ENCODE assay signal across 8 cellular contexts in the genomic region with DNA sequence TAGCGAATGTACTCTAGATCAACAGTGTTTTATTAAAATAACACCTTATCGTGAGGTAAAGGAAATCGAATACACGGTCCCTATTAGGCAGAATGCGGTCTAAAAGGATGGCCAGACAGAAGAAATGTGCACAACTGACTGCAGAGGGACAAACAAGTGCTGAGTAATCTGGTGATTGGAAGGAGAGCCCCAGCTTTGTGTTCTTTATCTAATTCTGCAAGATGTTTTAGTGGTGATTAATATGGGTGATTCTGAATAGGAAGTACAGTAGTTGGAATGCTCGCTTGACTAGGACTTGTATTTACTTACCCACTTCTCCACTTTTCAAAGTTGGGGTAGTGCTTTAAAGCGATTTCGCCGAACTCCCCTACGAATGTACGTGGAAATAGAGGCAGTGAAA. TPM values are rescaled to one million over a fixed set of nuclear protein-coding genes. Genes with fewer than 3 reads are reported as not detected.
DNase-seq lines count a peak whose midpoint lies in the region; ATAC-seq, FAIRE-seq and TF ChIP-seq lines count a peak whose summit lies in the region.

No MANE protein-coding gene starts in this region.

- no peaks in the 10 kb centered on the region for H3K36me3 Mint-ChIP-seq in activated naive CD4-positive, alpha-beta T cell treated with anti-CD3 and anti-CD28 coated beads, Interleukin-2, amount 10 ng/mL, durations not matched to agents 7 days and 5 days
- H3K36me3 Mint-ChIP-seq in neural progenitor cell, result no peaks in the 10 kb centered on the region

- TF ChIP-seq CTCF in endothelial cell of umbilical vein (IDR thresholded peaks at IDR 0.05; ENCODE audit: extremely low read depth in 1 of 2, insufficient read depth in 1 of 2, low read depth in 1 of 2, low read length in 2 of 2), result no peak
- no peak for TF ChIP-seq CTCF in neural progenitor cell (IDR thresholded peaks at IDR 0.05)

- H3K4me1 ChIP-seq in SJSA1 (replicated peaks), result peaks cover 25% of the 10 kb centered on the region
- H3K4me1 ChIP-seq in endothelial cell of umbilical vein (ENCODE audit: control insufficient read depth, extremely low read depth, insufficient read depth, low read length), result peaks cover 30% of the 10 kb centered on the region
- H3K4me1 ChIP-seq in neural progenitor cell, result peaks cover 12% of the 10 kb centered on the region

- H3K79me2 ChIP-seq in endothelial cell of umbilical vein (ENCODE audit: control insufficient read depth, insufficient read depth, low read length), result peaks cover 59% of the 10 kb centered on the region
- peaks cover 49% of the 10 kb centered on the region for H3K79me2 ChIP-seq in neural progenitor cell (ENCODE audit: low read depth)

- peak overlapping the region; percentile 67 for H3K4me3 ChIP-seq in SJSA1
- H3K4me3 ChIP-seq in endothelial cell of umbilical vein (replicated peaks in 1 of 3; ENCODE audit: insufficient read depth in 1 of 3, low read depth in 1 of 3, low read length in 3 of 3), result peak overlapping the region; percentile 66 to 98 (median 93)
- peak overlapping the region; percentile 71 for H3K4me3 ChIP-seq in neural progenitor cell

- dilution Hi-C loops in endothelial cell of umbilical vein (cut with MboI; ENCODE audit: extremely low pct_ligation_motif_present, low sequenced_read_pairs), result no loop called here

- no peaks in the 10 kb centered on the region for H3K9me3 Mint-ChIP-seq in activated naive CD4-positive, alpha-beta T cell treated with anti-CD3 and anti-CD28 coated beads, Interleukin-2, amount 10 ng/mL, durations not matched to agents 7 days and 5 days
- H3K9me3 Mint-ChIP-seq in neural progenitor cell, result no peaks in the 10 kb centered on the region

- H3K9ac ChIP-seq in endothelial cell of umbilical vein (replicated peaks; ENCODE audit: extremely low read depth, insufficient read depth, low read length) (peak overlapping the region; percentile 92), neural progenitor cell (peak overlapping the region; percentile 30)

- H3K36me3 ChIP-seq in SJSA1 (peaks cover 2% of the 10 kb centered on the region; the same call in 1 of the 2 replicates), endothelial cell of umbilical vein (ENCODE audit: control insufficient read depth in 2 of 2, extremely low read depth in 1 of 2, insufficient read depth in 2 of 2, low read length in 2 of 2) (no peaks in the 10 kb centered on the region), neural progenitor cell (no peaks in the 10 kb centered on the region)

- H2AFZ ChIP-seq in endothelial cell of umbilical vein (ENCODE audit: low read depth, low read length) (no peak overlapping the region), neural progenitor cell (replicated peaks) (no peak overlapping the region)

- H4K20me1 ChIP-seq in endothelial cell of umbilical vein (replicated peaks; ENCODE audit: control insufficient read depth, extremely low read depth, insufficient read depth, low read length), result no peaks in the 10 kb centered on the region
- H4K20me1 ChIP-seq in neural progenitor cell (ENCODE audit: low read depth), result peaks cover 18% of the 10 kb centered on the region

- H3K9me3 ChIP-seq in SJSA1 (replicated peaks) (no peaks in the 10 kb centered on the region), endothelial cell of umbilical vein (replicated peaks; ENCODE audit: control insufficient read depth, insufficient read depth, low read length) (no peaks in the 10 kb centered on the region), neural progenitor cell (ENCODE audit: low read depth) (peaks cover 5% of the 10 kb centered on the region)

- intact Hi-C loops in endothelial cell of umbilical vein (cut with micrococcal nuclease), result loop anchor here (1.0 to 5.0 kb wide), 2 partner anchors 9 to 60 kb away; no protein-coding TSS in a partner anchor

- TF ChIP-seq POLR2A in endothelial cell of umbilical vein (IDR thresholded peaks at IDR 0.05; ENCODE audit: low read depth, low read length) (no peak), GM18505 (IDR thresholded peaks at IDR 0.05; ENCODE audit: borderline replicate concordance, extremely low read depth, insufficient read depth, insufficient read length) (no peak)

- peak overlapping the region; percentile 99 for H3K4me2 ChIP-seq in endothelial cell of umbilical vein (ENCODE audit: insufficient read depth, low read length)
- H3K4me2 ChIP-seq in neural progenitor cell, result peak overlapping the region; percentile 82

- H3K27me3 ChIP-seq in SJSA1 (replicated peaks), result no peaks in the 10 kb centered on the region
- H3K27me3 ChIP-seq in endothelial cell of umbilical vein (ENCODE audit: control insufficient read depth in 2 of 2, insufficient read depth in 2 of 2, low read length in 2 of 2), result no peaks in the 10 kb centered on the region
- H3K27me3 ChIP-seq in neural progenitor cell, result no peaks in the 10 kb centered on the region

- ATAC-seq in GM18505 (IDR thresholded peaks at IDR 0.05; ENCODE audit: unreplicated experiment) (no peak), GM21723 (IDR thresholded peaks at IDR 0.05; ENCODE audit: unreplicated experiment) (no peak)

- H3K27ac ChIP-seq in SJSA1 (peak overlapping the region; percentile 73), endothelial cell of umbilical vein (ENCODE audit: insufficient read depth, low read depth, low read length) (peak overlapping the region; percentile 86), neural progenitor cell (no peak overlapping the region)

- H3F3A ChIP-seq in neural progenitor cell (ENCODE audit: low read depth), result peaks cover 11% of the 10 kb centered on the region

- peak overlapping the region; percentile 99 for H3K27ac Mint-ChIP-seq in activated naive CD4-positive, alpha-beta T cell treated with anti-CD3 and anti-CD28 coated beads, Interleukin-2, amount 10 ng/mL, durations not matched to agents 7 days and 5 days
- H3K27ac Mint-ChIP-seq in neural progenitor cell, result peak overlapping the region; percentile 97

- DNase-seq in activated naive CD4-positive, alpha-beta T cell treated with anti-CD3 and anti-CD28 coated beads, Interleukin-2, amount 10 ng/mL, durations not matched to agents 7 days and 5 days, result peak; percentile 18
- no peak for DNase-seq in activated naive CD4-positive, alpha-beta T cell treated with anti-CD3 and anti-CD28 coated beads, Interleukin-2, amount 50 U/mL, for 16 hours
- DNase-seq in SJSA1 (ENCODE audit: low read depth in 1 of 2, low spot score in 2 of 2), result peak in 1 of 2 experiments; percentile 38
- DNase-seq in endothelial cell of umbilical vein (ENCODE audit: low read depth, low spot score), result peak; percentile 63
- DNase-seq in neural progenitor cell (ENCODE audit: low spot score), result peak; percentile 19
- DNase-seq in NCI-H1105 treated with DMSO at 0.1 percent for 48 hours (lab: John Stamatoyannopoulos, UW), result no peak

- POLR2A ChIA-PET in endothelial cell of umbilical vein (lab: Charles Lee), result no interaction called here

- FAIRE-seq in endothelial cell of umbilical vein (lab: Jason Lieb, UNC), result peak; percentile 93

- peak overlapping the region; percentile 97 for H3K4me3 Mint-ChIP-seq in activated naive CD4-positive, alpha-beta T cell treated with anti-CD3 and anti-CD28 coated beads, Interleukin-2, amount 10 ng/mL, durations not matched to agents 7 days and 5 days
- H3K4me3 Mint-ChIP-seq in neural progenitor cell, result peak overlapping the region; percentile 99

- no peaks in the 10 kb centered on the region for H3K27me3 Mint-ChIP-seq in activated naive CD4-positive, alpha-beta T cell treated with anti-CD3 and anti-CD28 coated beads, Interleukin-2, amount 10 ng/mL, durations not matched to agents 7 days and 5 days
- H3K27me3 Mint-ChIP-seq in neural progenitor cell (ENCODE audit: insufficient read depth, low read depth), result peaks cover 3% of the 10 kb centered on the region

- H3K9me1 ChIP-seq in endothelial cell of umbilical vein (replicated peaks; ENCODE audit: control insufficient read depth, extremely low read depth, insufficient read depth, low read length), result no peaks in the 10 kb centered on the region

- peaks cover 42% of the 10 kb centered on the region for H3K4me1 Mint-ChIP-seq in activated naive CD4-positive, alpha-beta T cell treated with anti-CD3 and anti-CD28 coated beads, Interleukin-2, amount 10 ng/mL, durations not matched to agents 7 days and 5 days
- peaks cover 46% of the 10 kb centered on the region for H3K4me1 Mint-ChIP-seq in neural progenitor cell

- BruUV-seq in endothelial cell of umbilical vein (replicated peaks; lab: Mats Ljungman, UMichigan), result no TSS peak

- CTCF ChIA-PET in activated naive CD4-positive, alpha-beta T cell treated with anti-CD3 and anti-CD28 coated beads, Interleukin-2, amount 10 ng/mL, durations not matched to agents 7 days and 5 days (lab: Charles Lee), result no interaction called here
- CTCF ChIA-PET in endothelial cell of umbilical vein (lab: Charles Lee), result no interaction called here

TF ChIP-seq in endothelial cell of umbilical vein, 7 proteins besides CTCF, POLR2A, EP300 and RAD21:
- peak; percentile 44 for TF ChIP-seq GATA2 (IDR thresholded peaks at IDR 0.05; ENCODE audit: insufficient read depth, insufficient read length, low read depth, low read length)
- no peak for TF ChIP-seq JUN (IDR thresholded peaks at IDR 0.05; ENCODE audit: borderline replicate concordance, insufficient read depth, insufficient read length, low read depth)
- TF ChIP-seq MYC (IDR thresholded peaks at IDR 0.05; ENCODE audit: low read depth, low read length), result no peak
- TF ChIP-seq FOS (IDR thresholded peaks at IDR 0.05; ENCODE audit: borderline replicate concordance, insufficient read depth, low read length), result peak; percentile 6
- TF ChIP-seq POLR2AphosphoS5 (IDR thresholded peaks at IDR 0.05; ENCODE audit: insufficient read depth, low read depth, low read length), result no peak
- TF ChIP-seq MAX (IDR thresholded peaks at IDR 0.05; ENCODE audit: insufficient read depth, insufficient read length), result no peak
- no peak for TF ChIP-seq EZH2 (IDR thresholded peaks at IDR 0.05; ENCODE audit: borderline replicate concordance, low read depth, low read length, severe bottlenecking)

RNA-seq across cellular contexts. Expression of gene WDR44, which starts 1.2 kb away (rescaled TPM):
- total RNA-seq in SJSA1 (2014; rRNA removed; shearing (Covaris generic)), result 23.4 and 26.3 TPM in 2 replicates
- total RNA-seq in endothelial cell of umbilical vein, result 17.4 and 17.6 TPM in 2 replicates
- polyA plus RNA-seq in endothelial cell of umbilical vein, result 5.7 and 6.5 TPM in 2 replicates
- polyA plus RNA-seq in endothelial cell of umbilical vein (2011; cell fraction: cytosol; rRNA removed), result 7.2 and 7.3 TPM in 2 replicates
- 18.1 and 22.1 TPM in 2 replicates for polyA plus RNA-seq in endothelial cell of umbilical vein (2011; cell fraction: nucleus; rRNA removed)
- 13.3 and 15.5 TPM in 2 replicates for polyA plus RNA-seq in endothelial cell of umbilical vein (2012)
- 11.9 and 12.9 TPM in 2 replicates for polyA minus RNA-seq in endothelial cell of umbilical vein
- polyA minus RNA-seq in endothelial cell of umbilical vein (2011; cell fraction: cytosol; rRNA and poly(A)+ RNA removed), result 16.9 TPM
- polyA minus RNA-seq in endothelial cell of umbilical vein (2011; cell fraction: nucleus; rRNA and poly(A)+ RNA removed), result 32.1 and 35.2 TPM in 2 replicates
- 14.1 and 18.0 TPM in 2 replicates for total RNA-seq in neural progenitor cell (ENCODE audit: low replicate concordance)

Comparison
In these comparisons a context has a peak if more than half of its experiments do, and no peak if none do; other contexts are left out.
1. DNase-seq: peak in activated naive CD4-positive, alpha-beta T cell treated with anti-CD3 and anti-CD28 coated beads, Interleukin-2, amount 10 ng/mL, durations not matched to agents 7 days and 5 days (single experiment), endothelial cell of umbilical vein (single experiment) and neural progenitor cell (single experiment); none in activated naive CD4-positive, alpha-beta T cell treated with anti-CD3 and anti-CD28 coated beads, Interleukin-2, amount 50 U/mL, for 16 hours (single experiment) and NCI-H1105 treated with DMSO at 0.1 percent for 48 hours (single experiment).
2. Peak in every context shown above with its lines, with median percentiles within 50 percentile points of each other: H3K4me3 ChIP-seq.